ENCODE assay signal across 14 cellular contexts in genomic region chr1:77927414-77927813, GRCh38. TPM values are rescaled to one million over a fixed set of nuclear protein-coding genes. Genes with fewer than 3 reads are reported as not detected.
DNase-seq lines count a peak whose midpoint lies in the region; ATAC-seq and TF ChIP-seq lines count a peak whose summit lies in the region.
"Had no signal": no experiment of that assay in that cellular context is flagged by ENCODE, and none has a peak within 500 bp of the region (broad histone marks: within the 10 kb centered on the region; RNA-seq: fewer than 3 reads in every experiment).

No MANE protein-coding gene starts in this region.

- H3K27ac Mint-ChIP-seq in natural killer cell, result peak overlapping the region in 1 of 2 donors; percentile 35
- no peak overlapping the region for H3K27ac Mint-ChIP-seq in natural killer cell treated with Interleukin-12 subunit alpha and Interleukin-12 subunit beta and Interleukin-15 and Interleukin-18, amount 100 ng/mL, for 72 hours
- H3K27ac Mint-ChIP-seq in activated T-helper 17 cell treated with anti-CD3 and anti-CD28 coated beads, Interleukin-2, amount 50 U/mL, for 72 hours, result no peak overlapping the region
- H3K27ac Mint-ChIP-seq in stimulated activated naive CD8-positive, alpha-beta T cell treated with anti-CD3 and anti-CD28 coated beads, Interleukin-15, amount 100 ng/mL, for 72 hours, result no peak overlapping the region

- TF ChIP-seq CTCF in natural killer cell (IDR thresholded peaks at IDR 0.05), result no peak
- TF ChIP-seq CTCF in HEK293 (tag by site-specific recombination; IDR thresholded peaks at IDR 0.05), result no peak

- no peaks in the 10 kb centered on the region for H3K9me3 ChIP-seq in HEK293 (ENCODE audit: control insufficient read depth, insufficient read depth, low read depth, low read length)
- H3K9me3 ChIP-seq: prostate gland, thoracic aorta had no signal

- H3K4me3 Mint-ChIP-seq in natural killer cell, result peak overlapping the region; percentile 73
- H3K4me3 Mint-ChIP-seq in natural killer cell treated with Interleukin-12 subunit alpha and Interleukin-12 subunit beta and Interleukin-15 and Interleukin-18, amount 100 ng/mL, for 72 hours, result no peak overlapping the region
- H3K4me3 Mint-ChIP-seq in activated T-helper 17 cell treated with anti-CD3 and anti-CD28 coated beads, Interleukin-2, amount 50 U/mL, for 72 hours, result peak overlapping the region; percentile 79
- peak overlapping the region; percentile 49 to 57 for H3K4me3 Mint-ChIP-seq in stimulated activated naive CD8-positive, alpha-beta T cell treated with anti-CD3 and anti-CD28 coated beads, Interleukin-15, amount 100 ng/mL, for 72 hours

- no peak overlapping the region for H3K27ac ChIP-seq in HEK293 (ENCODE audit: extremely low read depth, low read depth, low read length)
- H3K27ac ChIP-seq: prostate gland, thoracic aorta had no signal

- H3K27me3 Mint-ChIP-seq in natural killer cell (ENCODE audit: low read depth in 2 of 2), result no peaks in the 10 kb centered on the region
- peaks cover 2 to 6% of the 10 kb centered on the region in 2 donors for H3K27me3 Mint-ChIP-seq in natural killer cell treated with Interleukin-12 subunit alpha and Interleukin-12 subunit beta and Interleukin-15 and Interleukin-18, amount 100 ng/mL, for 72 hours
- peaks cover 3% of the 10 kb centered on the region for H3K27me3 Mint-ChIP-seq in activated T-helper 17 cell treated with anti-CD3 and anti-CD28 coated beads, Interleukin-2, amount 50 U/mL, for 72 hours
- H3K27me3 Mint-ChIP-seq in stimulated activated naive CD8-positive, alpha-beta T cell treated with anti-CD3 and anti-CD28 coated beads, Interleukin-15, amount 100 ng/mL, for 72 hours, result no peaks in the 10 kb centered on the region
- H3K27me3 Mint-ChIP-seq: naive thymus-derived CD8-positive, alpha-beta T cell had no signal

- H3K36me3 Mint-ChIP-seq in natural killer cell, result no peaks in the 10 kb centered on the region
- no peaks in the 10 kb centered on the region for H3K36me3 Mint-ChIP-seq in natural killer cell treated with Interleukin-12 subunit alpha and Interleukin-12 subunit beta and Interleukin-15 and Interleukin-18, amount 100 ng/mL, for 72 hours
- no peaks in the 10 kb centered on the region for H3K36me3 Mint-ChIP-seq in activated T-helper 17 cell treated with anti-CD3 and anti-CD28 coated beads, Interleukin-2, amount 50 U/mL, for 72 hours (ENCODE audit: low read depth)
- H3K36me3 Mint-ChIP-seq: naive thymus-derived CD8-positive, alpha-beta T cell had no signal

- ATAC-seq in natural killer cell (peak in 1 of 3 donors; percentile 13), GM21786 (IDR thresholded peaks at IDR 0.05; ENCODE audit: unreplicated experiment) (no peak)
- no peak for ATAC-seq in natural killer cell treated with Interleukin-12 subunit alpha and Interleukin-12 subunit beta and Interleukin-15 and Interleukin-18, amount 100 ng/mL, for 72 hours
- ATAC-seq in activated T-helper 17 cell treated with anti-CD3 and anti-CD28 coated beads, Interleukin-2, amount 50 U/mL, for 72 hours (replicated peaks), result no peak
- no peak for ATAC-seq in stimulated activated naive CD8-positive, alpha-beta T cell treated with anti-CD3 and anti-CD28 coated beads, Interleukin-15, amount 100 ng/mL, for 72 hours
- ATAC-seq: naive thymus-derived CD8-positive, alpha-beta T cell had no signal

- intact Hi-C loops in natural killer cell (cut with micrococcal nuclease), result no loop called here

- H3K4me1 ChIP-seq in HEK293 (ENCODE audit: control insufficient read depth, insufficient read depth, low read length), result no peaks in the 10 kb centered on the region
- H3K4me1 ChIP-seq: prostate gland had no signal

- peaks cover 0 to 10% of the 10 kb centered on the region in 2 donors for H3K4me1 Mint-ChIP-seq in natural killer cell
- H3K4me1 Mint-ChIP-seq in natural killer cell treated with Interleukin-12 subunit alpha and Interleukin-12 subunit beta and Interleukin-15 and Interleukin-18, amount 100 ng/mL, for 72 hours (ENCODE audit: low read depth in 2 of 2), result peaks cover 5% of the 10 kb centered on the region in 2 donors
- H3K4me1 Mint-ChIP-seq in activated T-helper 17 cell treated with anti-CD3 and anti-CD28 coated beads, Interleukin-2, amount 50 U/mL, for 72 hours, result peaks cover 9% of the 10 kb centered on the region
- H3K4me1 Mint-ChIP-seq in stimulated activated naive CD8-positive, alpha-beta T cell treated with anti-CD3 and anti-CD28 coated beads, Interleukin-15, amount 100 ng/mL, for 72 hours, result peaks cover 6% of the 10 kb centered on the region

- H3K9me3 Mint-ChIP-seq in natural killer cell, result no peaks in the 10 kb centered on the region
- H3K9me3 Mint-ChIP-seq in natural killer cell treated with Interleukin-12 subunit alpha and Interleukin-12 subunit beta and Interleukin-15 and Interleukin-18, amount 100 ng/mL, for 72 hours, result no peaks in the 10 kb centered on the region
- no peaks in the 10 kb centered on the region for H3K9me3 Mint-ChIP-seq in activated T-helper 17 cell treated with anti-CD3 and anti-CD28 coated beads, Interleukin-2, amount 50 U/mL, for 72 hours
- no peaks in the 10 kb centered on the region for H3K9me3 Mint-ChIP-seq in stimulated activated naive CD8-positive, alpha-beta T cell treated with anti-CD3 and anti-CD28 coated beads, Interleukin-15, amount 100 ng/mL, for 72 hours
- H3K9me3 Mint-ChIP-seq: naive thymus-derived CD8-positive, alpha-beta T cell had no signal

- no peaks in the 10 kb centered on the region; a peak in 1 of 3 replicates for H3K36me3 ChIP-seq in HEK293 (ENCODE audit: control insufficient read depth in 2 of 2, insufficient read depth in 1 of 2, low read length in 2 of 2)
- H3K36me3 ChIP-seq: prostate gland had no signal

- CTCF ChIA-PET in HEK293 (lab: Yijun Ruan, JAX), result no interaction called here

- H3K4me3 ChIP-seq in HEK293 (ENCODE audit: low read depth, low read length), result no peak overlapping the region
- H3K4me3 ChIP-seq: prostate gland had no signal

- POLR2A ChIA-PET in HEK293 (lab: Yijun Ruan, JAX), result no interaction called here

- DNase-seq in natural killer cell (no peak), SK-N-DZ (ENCODE audit: low spot score) (no peak), HuH-7.5 (ENCODE audit: low spot score) (no peak)
- no peak for DNase-seq in natural killer cell treated with Interleukin-12 subunit alpha and Interleukin-12 subunit beta and Interleukin-15 and Interleukin-18, amount 100 ng/mL, for 72 hours (ENCODE audit: low spot score)
- DNase-seq in stimulated activated naive CD8-positive, alpha-beta T cell treated with anti-CD3 and anti-CD28 coated beads, Interleukin-15, amount 100 ng/mL, for 72 hours, result no peak
- DNase-seq: activated gamma-delta T cell; DMS79 treated with DMSO at 0.1 percent for 48 hours; effector memory CD4-positive, alpha-beta T cell; naive thymus-derived CD8-positive, alpha-beta T cell had no signal

TF ChIP-seq in HEK293, 187 proteins besides CTCF, POLR2A, EP300 and RAD21:
- TF ChIP-seq, protein P1, sequence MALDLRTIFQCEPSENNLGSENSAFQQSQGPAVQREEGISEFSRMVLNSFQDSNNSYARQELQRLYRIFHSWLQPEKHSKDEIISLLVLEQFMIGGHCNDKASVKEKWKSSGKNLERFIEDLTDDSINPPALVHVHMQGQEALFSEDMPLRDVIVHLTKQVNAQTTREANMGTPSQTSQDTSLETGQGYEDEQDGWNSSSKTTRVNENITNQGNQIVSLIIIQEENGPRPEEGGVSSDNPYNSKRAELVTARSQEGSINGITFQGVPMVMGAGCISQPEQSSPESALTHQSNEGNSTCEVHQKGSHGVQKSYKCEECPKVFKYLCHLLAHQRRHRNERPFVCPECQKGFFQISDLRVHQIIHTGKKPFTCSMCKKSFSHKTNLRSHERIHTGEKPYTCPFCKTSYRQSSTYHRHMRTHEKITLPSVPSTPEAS (tag by site-specific recombination; IDR thresholded peaks at IDR 0.05), result peak; percentile 88
- TF ChIP-seq SP2 (tag by site-specific recombination; IDR thresholded peaks at IDR 0.05), result no peak

RNA-seq across cellular contexts. Expression of gene NEXN, which starts 39.0 kb away (rescaled TPM):
- total RNA-seq in natural killer cell, result 1 to 10 TPM in 2 of 3 donors, under 1 TPM in 1; 0.85 to 1.4 (median 1.1) TPM
- not detected for total RNA-seq in natural killer cell treated with Interleukin-12 subunit alpha and Interleukin-12 subunit beta and Interleukin-15 and Interleukin-18, amount 100 ng/mL, for 72 hours
- total RNA-seq in activated T-helper 17 cell treated with anti-CD3 and anti-CD28 coated beads, Interleukin-2, amount 50 U/mL, for 72 hours, result under 1 TPM in 1 of 2 donors, not detected in 1; 0.24 TPM
- not detected in 2 replicates for polyA plus RNA-seq in SK-N-DZ (2014; cell fraction: cytosol; rRNA removed)
- 0.15 and 0.55 TPM in 2 replicates for polyA plus RNA-seq in SK-N-DZ (2014; cell fraction: nucleus; rRNA removed)

RNA-seq across cellular contexts. Expression of gene FUBP1, which starts 51.5 kb away (rescaled TPM):
- 100 to 1,000 TPM; 247 to 285 (median 249) TPM for total RNA-seq in natural killer cell
- 100 to 1,000 TPM; 181 to 204 TPM for total RNA-seq in natural killer cell treated with Interleukin-12 subunit alpha and Interleukin-12 subunit beta and Interleukin-15 and Interleukin-18, amount 100 ng/mL, for 72 hours
- 100 to 1,000 TPM; 183 to 194 TPM for total RNA-seq in activated T-helper 17 cell treated with anti-CD3 and anti-CD28 coated beads, Interleukin-2, amount 50 U/mL, for 72 hours
- 251 and 455 TPM in 2 replicates for polyA plus RNA-seq in SK-N-DZ (2014; cell fraction: cytosol; rRNA removed)
- 574 and 602 TPM in 2 replicates for polyA plus RNA-seq in SK-N-DZ (2014; cell fraction: nucleus; rRNA removed)
